Comparison of ENCODE assay signal across 18 cellular contexts in the genomic region with DNA sequence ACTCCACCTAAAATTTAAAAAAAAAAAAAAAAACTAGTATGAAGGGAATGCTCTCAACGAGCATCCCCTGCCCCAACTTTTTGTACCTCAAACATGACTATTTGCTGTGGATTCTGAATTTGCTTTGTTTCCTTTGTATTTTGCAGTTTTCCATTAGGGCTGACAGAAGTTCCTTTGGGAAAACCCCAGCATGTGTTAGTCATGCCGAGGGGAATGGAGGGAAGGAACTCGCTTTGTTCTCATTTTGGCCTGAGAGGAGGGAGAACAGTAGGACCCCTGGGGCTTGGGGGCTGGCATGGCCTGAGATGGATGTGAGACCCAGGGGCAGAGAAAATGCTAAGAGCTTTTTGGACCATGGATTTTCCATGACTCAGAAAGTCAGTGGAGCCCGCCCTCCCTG. TPM values are rescaled to one million over a fixed set of nuclear protein-coding genes. Genes with fewer than 3 reads are reported as not detected.
DNase-seq lines count a peak whose midpoint lies in the region; FAIRE-seq and TF ChIP-seq lines count a peak whose summit lies in the region.
"Had no signal": no experiment of that assay in that cellular context is flagged by ENCODE, and none has a peak within 500 bp of the region (broad histone marks: within the 10 kb centered on the region; RNA-seq: fewer than 3 reads in every experiment).

No MANE protein-coding gene starts in this region.

- H3K27me3 Mint-ChIP-seq in astrocyte (ENCODE audit: low read depth, unreplicated experiment): peaks cover 16% of the 10 kb centered on the region

- no peak overlapping the region for H3K4me3 ChIP-seq in astrocyte (ENCODE audit: insufficient read depth, low read depth, low read length)
- H3K4me3 ChIP-seq in fibroblast of mammary gland (ENCODE audit: control insufficient read depth, low read depth, low read length): no peak overlapping the region
- H3K4me3 ChIP-seq in osteoblast (ENCODE audit: insufficient read depth, low read length): no peak overlapping the region
- H3K4me3 ChIP-seq in transverse colon: no peak overlapping the region
- H3K4me3 ChIP-seq in PC-9: no peak overlapping the region
- H3K4me3 ChIP-seq: A549, SJCRH30 had no signal

- H2AFZ ChIP-seq in astrocyte (ENCODE audit: low read depth, low read length) (no peak overlapping the region), osteoblast (ENCODE audit: low read length) (no peak overlapping the region), PC-9 (no peak overlapping the region)

- no peak for TF ChIP-seq POLR2A in transverse colon (IDR thresholded peaks at IDR 0.05)

- no peak overlapping the region for H3K27ac ChIP-seq in astrocyte (ENCODE audit: low read depth, low read length)
- no peak overlapping the region for H3K27ac ChIP-seq in osteoblast (ENCODE audit: low read depth, low read length)
- no peak overlapping the region for H3K27ac ChIP-seq in transverse colon
- no peak overlapping the region for H3K27ac ChIP-seq in PC-9
- H3K27ac ChIP-seq: A549, RWPE1, SJCRH30 had no signal

- POLR2A ChIA-PET in PC-9 (lab: Charles Lee; ENCODE audit: unreplicated experiment): no interaction called here

- H3K36me3 ChIP-seq in astrocyte (ENCODE audit: insufficient read depth, low read length) (no peaks in the 10 kb centered on the region), osteoblast (ENCODE audit: insufficient read depth, low read length) (no peaks in the 10 kb centered on the region), transverse colon (no peaks in the 10 kb centered on the region), PC-9 (ENCODE audit: low read depth) (no peaks in the 10 kb centered on the region)
- H3K36me3 ChIP-seq: SJCRH30 had no signal

- CTCF ChIA-PET in PC-9 (lab: Charles Lee): interaction anchor here (0.7 to 1.2 kb wide), 3 partner anchors 26 to 111 kb away, joined by 3 to 7 read pairs (median 4); no protein-coding TSS in a partner anchor

- DNase-seq in Daoy (ENCODE audit: low read depth) (peak; percentile 56), astrocyte (ENCODE audit: low read depth) (peak; percentile 52), fibroblast of mammary gland (ENCODE audit: low read depth) (peak; percentile 35), osteoblast (ENCODE audit: insufficient read length, low spot score, missing footprints) (peak; percentile 72), transverse colon (no peak), foreskin melanocyte (no peak), PC-9 (no peak), GM19239 (ENCODE audit: insufficient read length, low spot score) (no peak)
- DNase-seq: Calu3; CD4-positive, CD25-positive, alpha-beta regulatory T cell; DMS79 treated with DMSO at 0.1 percent for 48 hours; NCI-H1436; NCI-H2081; NCI-H524; SJCRH30 had no signal

- H3K9me3 ChIP-seq in astrocyte (ENCODE audit: insufficient read depth, low read depth, low read length): no peaks in the 10 kb centered on the region
- no peaks in the 10 kb centered on the region for H3K9me3 ChIP-seq in osteoblast (ENCODE audit: low read depth, low read length)
- H3K9me3 ChIP-seq in transverse colon: no peaks in the 10 kb centered on the region
- no peaks in the 10 kb centered on the region for H3K9me3 ChIP-seq in PC-9 (ENCODE audit: insufficient read depth, low read depth)
- H3K9me3 ChIP-seq: SJCRH30 had no signal

- H3K9ac ChIP-seq in astrocyte (ENCODE audit: low read length): no peak overlapping the region

- in situ Hi-C loops in transverse colon (cut with MboI; ENCODE audit: low pct_ligation_motif_present in 1 of 4, low pct_unique_long_range_greater_than_20kb in 1 of 4, low sequenced_read_pairs in 3 of 4): loop anchor here in 2 of 4 donors (10.0 kb wide), 1 partner anchor 93 kb away; no protein-coding TSS in a partner anchor

- no peak for TF ChIP-seq EP300 in transverse colon (IDR thresholded peaks at IDR 0.05; ENCODE audit: low read depth)

- H4K20me1 ChIP-seq in astrocyte (ENCODE audit: insufficient read depth, low read length) (no peaks in the 10 kb centered on the region), osteoblast (ENCODE audit: insufficient read depth, low read length) (no peaks in the 10 kb centered on the region), PC-9 (ENCODE audit: insufficient read depth) (no peaks in the 10 kb centered on the region)

- H3K9me2 ChIP-seq in PC-9 (ENCODE audit: insufficient read depth): no peaks in the 10 kb centered on the region

- no peaks in the 10 kb centered on the region for H3K9me3 Mint-ChIP-seq in astrocyte (ENCODE audit: unreplicated experiment)

- no TSS peak for BruUV-seq in PC-9 (replicated peaks; lab: Mats Ljungman, UMichigan)

- no peaks in the 10 kb centered on the region for H3K36me3 Mint-ChIP-seq in astrocyte (ENCODE audit: low read depth, unreplicated experiment)

- H3K79me2 ChIP-seq in astrocyte (ENCODE audit: insufficient read depth, low read length) (no peaks in the 10 kb centered on the region), osteoblast (ENCODE audit: insufficient read depth, low read length) (no peaks in the 10 kb centered on the region), PC-9 (ENCODE audit: low read depth) (peaks cover 10% of the 10 kb centered on the region; the same call in 1 of the 2 replicates)

- no peak overlapping the region for H3K4me2 ChIP-seq in astrocyte (ENCODE audit: low read length)
- H3K4me2 ChIP-seq in osteoblast (ENCODE audit: insufficient read depth, low read length): no peak overlapping the region
- H3K4me2 ChIP-seq in PC-9: no peak overlapping the region
- H3K4me2 ChIP-seq: A549 had no signal

- H3K4me1 Mint-ChIP-seq in astrocyte (ENCODE audit: low read depth, unreplicated experiment): peaks cover 17% of the 10 kb centered on the region

- peaks cover 34% of the 10 kb centered on the region for H3K4me1 ChIP-seq in astrocyte (ENCODE audit: insufficient read depth, low read length)
- peaks cover 35% of the 10 kb centered on the region for H3K4me1 ChIP-seq in osteoblast (ENCODE audit: insufficient read depth, low read length)
- H3K4me1 ChIP-seq in transverse colon: peaks cover 6 to 49% (median 32%) of the 10 kb centered on the region in 4 donors
- H3K4me1 ChIP-seq in PC-9 (replicated peaks; ENCODE audit: insufficient read depth): peaks cover 77% of the 10 kb centered on the region

- peaks cover 65% of the 10 kb centered on the region for H3F3A ChIP-seq in PC-9 (ENCODE audit: insufficient read depth, low read depth)

- no peak overlapping the region for H3K27ac Mint-ChIP-seq in astrocyte (ENCODE audit: unreplicated experiment)
- H3K27ac Mint-ChIP-seq: CD4-positive, CD25-positive, alpha-beta regulatory T cell had no signal

- intact Hi-C loops in transverse colon (cut with DNase I; ENCODE audit: low total_unique reads): no loop called here
- intact Hi-C loops in PC-9 (cut with micrococcal nuclease; ENCODE audit: unreplicated experiment): no loop called here

- H3K4me3 Mint-ChIP-seq in astrocyte (ENCODE audit: unreplicated experiment): no peak overlapping the region
- H3K4me3 Mint-ChIP-seq: CD4-positive, CD25-positive, alpha-beta regulatory T cell had no signal

- FAIRE-seq in astrocyte (lab: Jason Lieb, UNC) (no peak), GM19239 (lab: Jason Lieb, UNC) (no peak)
- FAIRE-seq: A549 had no signal

- TF ChIP-seq CTCF in astrocyte (IDR thresholded peaks at IDR 0.05; ENCODE audit: insufficient read depth, low read depth, low read length): no peak
- no peak for TF ChIP-seq CTCF in fibroblast of mammary gland (conservative IDR thresholded peaks at IDR 0.05; ENCODE audit: control insufficient read depth, insufficient read depth, low read depth, low read length)
- no peak for TF ChIP-seq CTCF in osteoblast (IDR thresholded peaks at IDR 0.05; ENCODE audit: extremely low read depth, low read depth, low read length)
- TF ChIP-seq CTCF in transverse colon (IDR thresholded peaks at IDR 0.05): no peak
- no peak for TF ChIP-seq CTCF in PC-9 (conservative IDR thresholded peaks at IDR 0.05)

- H3K27me3 ChIP-seq in astrocyte (ENCODE audit: insufficient read depth, low read length) (peaks cover 10% of the 10 kb centered on the region), osteoblast (ENCODE audit: insufficient read depth, low read length) (peaks cover 5% of the 10 kb centered on the region), transverse colon (no peaks in the 10 kb centered on the region), PC-9 (ENCODE audit: insufficient read depth, low read depth) (no peaks in the 10 kb centered on the region)
- H3K27me3 ChIP-seq: SJCRH30 had no signal

- WGBS in transverse colon (ENCODE audit: low coverage in 1 of 2), 2 donors: 56 to 68% methylated on average over 3 to 4 of the region's 4 CpGs

RNA-seq across cellular contexts. Expression of a gene that starts 20.5 kb away (rescaled TPM):
- total RNA-seq in Daoy (2014; rRNA removed; shearing (Covaris generic)): not detected in 2 replicates
- total RNA-seq in astrocyte (0.09 TPM in 1 of 2 replicates, not detected in the other), osteoblast (not detected in 2 replicates), transverse colon (not detected), PC-9 (2021) (0.55 and 0.73 TPM in 2 replicates)
- total RNA-seq: Calu3; CD4-positive, CD25-positive, alpha-beta regulatory T cell; HT1080; SJCRH30 had no signal

RNA-seq across cellular contexts. Expression of a gene that starts 23.3 kb away (rescaled TPM):
- total RNA-seq in Daoy (2014; rRNA removed; shearing (Covaris generic)): 0.86 TPM in 1 of 2 replicates, not detected in the other
- 113 and 210 TPM in 2 replicates for total RNA-seq in astrocyte
- 68.8 and 69.0 TPM in 2 replicates for total RNA-seq in osteoblast
- total RNA-seq in transverse colon: 1,000 to 10,000 TPM in 3 of 4 donors, 100 to 1,000 TPM in 1; 788 to 3,666 (median 2,734) TPM
- total RNA-seq in PC-9 (2021): 1,811 and 2,277 TPM in 2 replicates
- total RNA-seq: CD4-positive, CD25-positive, alpha-beta regulatory T cell; SJCRH30 had no signal

RNA-seq across cellular contexts. Expression of a gene that starts 32.7 kb away (rescaled TPM):
- total RNA-seq in Daoy (2014; rRNA removed; shearing (Covaris generic)): 0.51 and 3.1 TPM in 2 replicates
- 0.26 and 0.79 TPM in 2 replicates for total RNA-seq in astrocyte
- 0.59 and 0.72 TPM in 2 replicates for total RNA-seq in osteoblast
- total RNA-seq in transverse colon: 10 to 100 TPM in 1 of 4 donors, 1 to 10 TPM in 2, under 1 TPM in 1; 0.80 to 17.6 (median 7.4) TPM
- total RNA-seq in PC-9 (2021): 41.9 and 49.9 TPM in 2 replicates
- total RNA-seq: CD4-positive, CD25-positive, alpha-beta regulatory T cell had no signal

RNA-seq across cellular contexts. Expression of a gene that starts 35.3 kb away (rescaled TPM):
- total RNA-seq in Daoy (2014; rRNA removed; shearing (Covaris generic)): 0.63 and 1.4 TPM in 2 replicates
- 1.0 and 2.2 TPM in 2 replicates for total RNA-seq in astrocyte
- 12.3 and 23.0 TPM in 2 replicates for total RNA-seq in osteoblast
- under 1 TPM in 2 of 4 donors, not detected in 2; 0.32 to 0.68 TPM for total RNA-seq in transverse colon
- 2.2 and 2.5 TPM in 2 replicates for total RNA-seq in PC-9 (2021)
- total RNA-seq: CD4-positive, CD25-positive, alpha-beta regulatory T cell; SJCRH30 had no signal

RNA-seq across cellular contexts. Expression of a gene that starts 46.0 kb away (rescaled TPM):
- total RNA-seq in Daoy (2014; rRNA removed; shearing (Covaris generic)): not detected in 2 replicates
- total RNA-seq in astrocyte (not detected in 2 replicates), osteoblast (not detected in 2 replicates), transverse colon (under 1 TPM in 1 of 4 donors, not detected in 3; 0.27 TPM), PC-9 (2021) (606 and 1,548 TPM in 2 replicates)
- total RNA-seq: CD4-positive, CD25-positive, alpha-beta regulatory T cell; HT1080 had no signal

Comparison
In these comparisons a context has a peak if more than half of its experiments do, and no peak if none do; other contexts are left out.
1. DNase-seq: peak in Daoy (single experiment), astrocyte (single experiment), fibroblast of mammary gland (single experiment) and osteoblast (single experiment); none in transverse colon (single experiment), foreskin melanocyte (single experiment), PC-9 (0 of 2) and GM19239 (single experiment).
2. RNA of a gene that starts 23.3 kb away (total RNA-seq): 788 to 3,666 TPM in transverse colon, 1,811 to 2,277 TPM in PC-9, 113 to 210 TPM in astrocyte and 68.8 to 69.0 TPM in osteoblast; 0.86 TPM in Daoy; every median in the first group is over 10 times any median in the second.